Comparison of ENCODE assay signal across 22 cellular contexts in the genomic region with DNA sequence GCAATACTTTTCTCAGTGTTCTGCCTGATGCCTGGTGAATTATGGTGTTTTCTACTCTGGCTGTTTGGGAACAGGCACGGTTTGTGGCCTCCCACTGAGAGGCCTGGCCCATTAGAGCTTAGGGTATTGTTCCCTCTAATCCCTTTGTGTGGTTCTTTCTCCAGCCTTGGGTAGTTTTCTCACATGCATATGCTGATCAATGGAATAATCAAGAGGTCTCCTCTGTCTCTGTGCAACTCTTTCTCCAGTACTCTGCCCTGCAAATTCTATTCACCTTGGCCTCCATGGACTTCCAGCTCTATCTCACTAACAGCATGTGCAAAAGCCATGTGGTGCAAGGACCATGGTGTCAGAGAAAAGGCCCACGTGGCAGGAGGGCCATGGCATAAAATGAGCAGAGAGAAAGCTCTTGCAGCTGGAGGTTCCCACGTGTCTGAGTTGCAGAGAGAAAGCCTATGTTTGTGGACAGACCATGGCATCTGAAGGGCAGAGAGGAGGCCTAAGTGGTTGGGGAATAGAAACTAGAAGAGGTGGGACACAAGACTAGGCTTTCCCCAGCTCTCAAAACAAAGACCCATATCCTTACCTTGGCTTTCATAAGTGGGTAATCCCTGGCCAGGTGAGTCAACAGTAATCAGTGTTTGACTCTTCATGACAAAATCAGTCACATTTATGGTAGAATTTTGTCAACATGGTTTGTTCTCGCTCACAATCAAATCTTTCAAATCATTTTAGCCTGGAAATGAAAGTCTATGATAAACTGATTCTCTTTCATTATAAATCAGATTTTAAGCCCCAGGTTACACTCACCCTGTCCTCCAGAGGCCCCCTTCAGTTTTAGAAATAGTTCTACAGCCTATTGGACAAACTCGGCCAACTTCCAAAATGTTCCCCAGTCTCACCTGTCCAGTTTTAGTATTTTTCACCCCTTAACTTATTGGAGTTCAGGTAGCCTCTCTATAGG. TPM values are rescaled to one million over a fixed set of nuclear protein-coding genes. Genes with fewer than 3 reads are reported as not detected.
A peak's percentile ranks its signal among the peaks of the same experiment; 100 is the strongest.
DNase-seq lines count a peak whose midpoint lies in the region; ATAC-seq and TF ChIP-seq lines count a peak whose summit lies in the region.
"Had no signal": no experiment of that assay in that cellular context is flagged by ENCODE, and none has a peak within 500 bp of the region (broad histone marks: within the 10 kb centered on the region; RNA-seq: fewer than 3 reads in every experiment).

No MANE protein-coding gene starts in this region.

- no peaks in the 10 kb centered on the region for H3K36me3 ChIP-seq in H7 (replicated peaks; ENCODE audit: control insufficient read depth, insufficient read depth, low read length)
- H3K36me3 ChIP-seq: transverse colon had no signal

- no peak overlapping the region for H3K4me3 ChIP-seq in H7 (ENCODE audit: insufficient read depth, low read depth, low read length)
- H3K4me3 ChIP-seq: coronary artery, transverse colon had no signal

- H3K27me3 Mint-ChIP-seq in activated CD4-positive, alpha-beta T cell treated with anti-CD3 and anti-CD28 coated beads, Interleukin-2, amount 10 ng/mL, durations not matched to agents 24 days and 14 days, result peaks cover 19% of the 10 kb centered on the region
- H3K27me3 Mint-ChIP-seq in WTC11 (ENCODE audit: low read depth), result peaks cover 24% of the 10 kb centered on the region
- H3K27me3 Mint-ChIP-seq in progenitor cell of endocrine pancreas, result peaks cover 2% of the 10 kb centered on the region

- peak; percentile 43 for ATAC-seq in WTC11

- peak; percentile 18 for DNase-seq in activated CD4-positive, alpha-beta T cell treated with anti-CD3 and anti-CD28 coated beads for 48 hours
- DNase-seq in activated CD4-positive, alpha-beta T cell treated with anti-CD3 and anti-CD28 coated beads, Interleukin-2, amount 10 ng/mL, durations not matched to agents 24 days and 14 days, result no peak
- peak; percentile 41 for DNase-seq in H7
- DNase-seq in WTC11 (ENCODE audit: low spot score), result peak; percentile 24
- no peak for DNase-seq in progenitor cell of endocrine pancreas (ENCODE audit: low spot score, unreplicated experiment)
- no peak for DNase-seq in NCI-H2171 (lab: John Stamatoyannopoulos, UW)
- no peak for DNase-seq in NCI-H1930 (lab: John Stamatoyannopoulos, UW)
- no peak for DNase-seq in NCI-H2107 treated with DMSO at 0.1 percent for 48 hours (lab: John Stamatoyannopoulos, UW; ENCODE audit: unreplicated experiment)
- DNase-seq: aorta, DMS79 treated with DMSO at 0.1 percent for 48 hours, erythroblast, KBM-7, NCI-H1105 treated with DMSO at 0.1 percent for 48 hours, NCI-H446, retina, transverse colon had no signal

- H3K4me3 Mint-ChIP-seq in activated CD4-positive, alpha-beta T cell treated with anti-CD3 and anti-CD28 coated beads, Interleukin-2, amount 10 ng/mL, durations not matched to agents 24 days and 14 days, result no peak overlapping the region
- H3K4me3 Mint-ChIP-seq in WTC11, result no peak overlapping the region
- no peak overlapping the region for H3K4me3 Mint-ChIP-seq in progenitor cell of endocrine pancreas (ENCODE audit: low read depth)
- H3K4me3 Mint-ChIP-seq: activated T-helper 1 cell treated with anti-CD3 and anti-CD28 coated beads, Interleukin-12 subunit alpha, Interleukin-12 subunit beta, Interleukin-2, Interleukin-4 antibody, amounts not matched to agents 30 ng/mL and 10 ng/mL and 1 ng/mL, durations not matched to agents 14 hours and 24 hours and 36 hours; CD14-positive monocyte; memory B cell; neural crest cell had no signal

- H3K27ac Mint-ChIP-seq in activated CD4-positive, alpha-beta T cell treated with anti-CD3 and anti-CD28 coated beads, Interleukin-2, amount 10 ng/mL, durations not matched to agents 24 days and 14 days, result no peak overlapping the region
- H3K27ac Mint-ChIP-seq in WTC11 (no peak overlapping the region), progenitor cell of endocrine pancreas (peak overlapping the region; percentile 53)
- H3K27ac Mint-ChIP-seq: activated T-helper 1 cell treated with anti-CD3 and anti-CD28 coated beads, Interleukin-12 subunit alpha, Interleukin-12 subunit beta, Interleukin-2, Interleukin-4 antibody, amounts not matched to agents 30 ng/mL and 10 ng/mL and 1 ng/mL, durations not matched to agents 14 hours and 24 hours and 36 hours; CD14-positive monocyte; memory B cell had no signal

- POLR2A ChIA-PET in WTC11 (lab: Charles Lee), result no interaction called here

- H3K27me3 ChIP-seq in H7 (ENCODE audit: control insufficient read depth, insufficient read depth, low read length), result no peaks in the 10 kb centered on the region; the same call in 1 of the 2 replicates
- H3K27me3 ChIP-seq: transverse colon had no signal

- intact Hi-C loops in activated CD4-positive, alpha-beta T cell treated with anti-CD3 and anti-CD28 coated beads, Interleukin-2, amount 10 ng/mL, durations not matched to agents 24 days and 14 days (cut with micrococcal nuclease), result no loop called here

- H3K4me1 Mint-ChIP-seq in activated CD4-positive, alpha-beta T cell treated with anti-CD3 and anti-CD28 coated beads, Interleukin-2, amount 10 ng/mL, durations not matched to agents 24 days and 14 days, result no peaks in the 10 kb centered on the region
- H3K4me1 Mint-ChIP-seq in WTC11, result peaks cover 63% of the 10 kb centered on the region
- H3K4me1 Mint-ChIP-seq in progenitor cell of endocrine pancreas (ENCODE audit: low read depth), result no peaks in the 10 kb centered on the region

- TF ChIP-seq CTCF in WTC11 (IDR thresholded peaks at IDR 0.05) (no peak), progenitor cell of endocrine pancreas (IDR thresholded peaks at IDR 0.05; ENCODE audit: unreplicated experiment) (no peak)

- CTCF ChIA-PET in WTC11 (lab: Charles Lee), result interaction anchor here (0.6 to 2.6 kb wide), 17 partner anchors 11 to 324 kb away, joined by 3 to 24 read pairs (median 3); a partner anchor contains a TSS

- H3K9me3 Mint-ChIP-seq in activated CD4-positive, alpha-beta T cell treated with anti-CD3 and anti-CD28 coated beads, Interleukin-2, amount 10 ng/mL, durations not matched to agents 24 days and 14 days, result peaks cover 5% of the 10 kb centered on the region
- H3K9me3 Mint-ChIP-seq in WTC11 (peaks cover 17% of the 10 kb centered on the region), progenitor cell of endocrine pancreas (ENCODE audit: low read depth) (peaks cover 7% of the 10 kb centered on the region)

- H3K36me3 Mint-ChIP-seq in activated CD4-positive, alpha-beta T cell treated with anti-CD3 and anti-CD28 coated beads, Interleukin-2, amount 10 ng/mL, durations not matched to agents 24 days and 14 days (ENCODE audit: low read depth), result no peaks in the 10 kb centered on the region
- H3K36me3 Mint-ChIP-seq in WTC11 (peaks cover 16% of the 10 kb centered on the region), progenitor cell of endocrine pancreas (ENCODE audit: insufficient read depth) (no peaks in the 10 kb centered on the region)
- H3K36me3 Mint-ChIP-seq: CD14-positive monocyte, memory B cell had no signal

TF ChIP-seq in WTC11, 78 proteins besides CTCF, POLR2A, EP300 and RAD21 (continues in another document):
- TF ChIP-seq, protein P1, sequence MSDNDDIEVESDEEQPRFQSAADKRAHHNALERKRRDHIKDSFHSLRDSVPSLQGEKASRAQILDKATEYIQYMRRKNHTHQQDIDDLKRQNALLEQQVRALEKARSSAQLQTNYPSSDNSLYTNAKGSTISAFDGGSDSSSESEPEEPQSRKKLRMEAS (CRISPR knock-in tag; IDR thresholded peaks at IDR 0.05), result peak; percentile 49; the same call in 1 of the 2 replicates
- 0 out of 2 replicates have a peak, but pooled peaks have one; percentile 34 for TF ChIP-seq ZNF138 (CRISPR knock-in tag; conservative IDR thresholded peaks at IDR 0.05)
- TF ChIP-seq, protein P2, sequence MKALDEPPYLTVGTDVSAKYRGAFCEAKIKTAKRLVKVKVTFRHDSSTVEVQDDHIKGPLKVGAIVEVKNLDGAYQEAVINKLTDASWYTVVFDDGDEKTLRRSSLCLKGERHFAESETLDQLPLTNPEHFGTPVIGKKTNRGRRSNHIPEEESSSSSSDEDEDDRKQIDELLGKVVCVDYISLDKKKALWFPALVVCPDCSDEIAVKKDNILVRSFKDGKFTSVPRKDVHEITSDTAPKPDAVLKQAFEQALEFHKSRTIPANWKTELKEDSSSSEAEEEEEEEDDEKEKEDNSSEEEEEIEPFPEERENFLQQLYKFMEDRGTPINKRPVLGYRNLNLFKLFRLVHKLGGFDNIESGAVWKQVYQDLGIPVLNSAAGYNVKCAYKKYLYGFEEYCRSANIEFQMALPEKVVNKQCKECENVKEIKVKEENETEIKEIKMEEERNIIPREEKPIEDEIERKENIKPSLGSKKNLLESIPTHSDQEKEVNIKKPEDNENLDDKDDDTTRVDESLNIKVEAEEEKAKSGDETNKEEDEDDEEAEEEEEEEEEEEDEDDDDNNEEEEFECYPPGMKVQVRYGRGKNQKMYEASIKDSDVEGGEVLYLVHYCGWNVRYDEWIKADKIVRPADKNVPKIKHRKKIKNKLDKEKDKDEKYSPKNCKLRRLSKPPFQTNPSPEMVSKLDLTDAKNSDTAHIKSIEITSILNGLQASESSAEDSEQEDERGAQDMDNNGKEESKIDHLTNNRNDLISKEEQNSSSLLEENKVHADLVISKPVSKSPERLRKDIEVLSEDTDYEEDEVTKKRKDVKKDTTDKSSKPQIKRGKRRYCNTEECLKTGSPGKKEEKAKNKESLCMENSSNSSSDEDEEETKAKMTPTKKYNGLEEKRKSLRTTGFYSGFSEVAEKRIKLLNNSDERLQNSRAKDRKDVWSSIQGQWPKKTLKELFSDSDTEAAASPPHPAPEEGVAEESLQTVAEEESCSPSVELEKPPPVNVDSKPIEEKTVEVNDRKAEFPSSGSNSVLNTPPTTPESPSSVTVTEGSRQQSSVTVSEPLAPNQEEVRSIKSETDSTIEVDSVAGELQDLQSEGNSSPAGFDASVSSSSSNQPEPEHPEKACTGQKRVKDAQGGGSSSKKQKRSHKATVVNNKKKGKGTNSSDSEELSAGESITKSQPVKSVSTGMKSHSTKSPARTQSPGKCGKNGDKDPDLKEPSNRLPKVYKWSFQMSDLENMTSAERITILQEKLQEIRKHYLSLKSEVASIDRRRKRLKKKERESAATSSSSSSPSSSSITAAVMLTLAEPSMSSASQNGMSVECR (CRISPR knock-in tag; IDR thresholded peaks at IDR 0.05; ENCODE audit: borderline replicate concordance), result peak; percentile 41; the same call in 1 of the 2 replicates

RNA-seq across cellular contexts. Expression of a gene that starts 17.3 kb away (rescaled TPM):
- total RNA-seq in activated CD4-positive, alpha-beta T cell treated with anti-CD3 and anti-CD28 coated beads, Interleukin-2, amount 10 ng/mL, durations not matched to agents 24 days and 14 days, result not detected in 2 replicates
- not detected in 2 replicates for total RNA-seq in H7 (2014; rRNA removed; shearing (Covaris generic))
- total RNA-seq in WTC11 (2021) (0.04 TPM in 1 of 3 replicates, not detected in the others), progenitor cell of endocrine pancreas (not detected in 2 replicates)
- total RNA-seq: activated T-helper 1 cell treated with anti-CD3 and anti-CD28 coated beads, Interleukin-12 subunit alpha, Interleukin-12 subunit beta, Interleukin-2, Interleukin-4 antibody, amounts not matched to agents 30 ng/mL and 10 ng/mL and 1 ng/mL, durations not matched to agents 14 hours and 24 hours and 36 hours; aorta; glomerular endothelial cell; neural crest cell; transverse colon had no signal

RNA-seq across cellular contexts. Expression of a gene that starts 37.3 kb away (rescaled TPM):
- total RNA-seq in activated CD4-positive, alpha-beta T cell treated with anti-CD3 and anti-CD28 coated beads, Interleukin-2, amount 10 ng/mL, durations not matched to agents 24 days and 14 days, result not detected in 2 replicates
- 0.22 TPM in 1 of 2 replicates, not detected in the other for total RNA-seq in H7 (2014; rRNA removed; shearing (Covaris generic))
- total RNA-seq in WTC11 (2021) (0.09 TPM in 1 of 3 replicates, not detected in the others), progenitor cell of endocrine pancreas (not detected in 2 replicates)
- total RNA-seq: activated T-helper 1 cell treated with anti-CD3 and anti-CD28 coated beads, Interleukin-12 subunit alpha, Interleukin-12 subunit beta, Interleukin-2, Interleukin-4 antibody, amounts not matched to agents 30 ng/mL and 10 ng/mL and 1 ng/mL, durations not matched to agents 14 hours and 24 hours and 36 hours; aorta; glomerular endothelial cell; neural crest cell; transverse colon had no signal

Comparison
In these comparisons a context has a peak if more than half of its experiments do, and no peak if none do; other contexts are left out.
1. DNase-seq: peak in activated CD4-positive, alpha-beta T cell treated with anti-CD3 and anti-CD28 coated beads for 48 hours (single experiment), H7 (single experiment) and WTC11 (single experiment); none in activated CD4-positive, alpha-beta T cell treated with anti-CD3 and anti-CD28 coated beads, Interleukin-2, amount 10 ng/mL, durations not matched to agents 24 days and 14 days (single experiment), progenitor cell of endocrine pancreas (single experiment), NCI-H2171 (single experiment), NCI-H1930 (0 of 2) and NCI-H2107 treated with DMSO at 0.1 percent for 48 hours (single experiment).